In genomic region chr1:54805466-54805865, GRCh38 we compare ENCODE assay signal across 2 cellular contexts.
TF ChIP-seq lines count a peak whose summit lies in the region.

No MANE protein-coding gene starts in this region.

TF ChIP-seq in liver, 16 proteins besides CTCF, POLR2A, EP300 and RAD21:
- TF ChIP-seq GABPA (IDR thresholded peaks at IDR 0.05 in 1 of 2, conservative IDR thresholded peaks at IDR 0.05 in 1 of 2): no peak
- TF ChIP-seq EGR1 (IDR thresholded peaks at IDR 0.05; ENCODE audit: low read depth in 2 of 2): no peak
- no peak for TF ChIP-seq JUND (IDR thresholded peaks at IDR 0.05)
- TF ChIP-seq FOXA1 (IDR thresholded peaks at IDR 0.05): no peak
- no peak for TF ChIP-seq REST (IDR thresholded peaks at IDR 0.05)
- TF ChIP-seq HNF4G (IDR thresholded peaks at IDR 0.05): no peak
- no peak for TF ChIP-seq NR2F2 (IDR thresholded peaks at IDR 0.05)
- TF ChIP-seq ATF3 (IDR thresholded peaks at IDR 0.05): no peak
- TF ChIP-seq ZBTB33 (IDR thresholded peaks at IDR 0.05): no peak
- TF ChIP-seq RXRA (IDR thresholded peaks at IDR 0.05): no peak
- TF ChIP-seq HNF4A (conservative IDR thresholded peaks at IDR 0.05): no peak
- TF ChIP-seq FOXA2 (IDR thresholded peaks at IDR 0.05): no peak
- TF ChIP-seq MAX (IDR thresholded peaks at IDR 0.05): no peak
- no peak for TF ChIP-seq YY1 (IDR thresholded peaks at IDR 0.05)
- no peak for TF ChIP-seq SP1 (IDR thresholded peaks at IDR 0.05)

TF ChIP-seq in HepG2, 621 proteins besides CTCF, POLR2A, EP300 and RAD21:
- no peak for TF ChIP-seq CENPX (CRISPR knock-in tag; IDR thresholded peaks at IDR 0.05)
- TF ChIP-seq ZBTB10 (CRISPR knock-in tag; IDR thresholded peaks at IDR 0.05; ENCODE audit: borderline replicate concordance): no peak
- TF ChIP-seq MNT (IDR thresholded peaks at IDR 0.05): no peak
- no peak for TF ChIP-seq ZGPAT (CRISPR knock-in tag; IDR thresholded peaks at IDR 0.05)
- no peak for TF ChIP-seq PCBP2 (optimal IDR thresholded peaks at IDR 0.05; ENCODE audit: low read depth, low read length, poor library complexity, severe bottlenecking)
- no peak for TF ChIP-seq STAT5B (CRISPR knock-in tag; IDR thresholded peaks at IDR 0.05)
- no peak for TF ChIP-seq ADNP (CRISPR knock-in tag; IDR thresholded peaks at IDR 0.05)
- TF ChIP-seq ZFP90 (CRISPR knock-in tag; IDR thresholded peaks at IDR 0.05; ENCODE audit: borderline replicate concordance): no peak
- no peak for TF ChIP-seq FLYWCH1 (CRISPR knock-in tag; IDR thresholded peaks at IDR 0.05)
- TF ChIP-seq NCOA1 (CRISPR knock-in tag; IDR thresholded peaks at IDR 0.05): no peak
- no peak for TF ChIP-seq PRMT3 (CRISPR knock-in tag; IDR thresholded peaks at IDR 0.05; ENCODE audit: borderline replicate concordance, low read depth)
- no peak for TF ChIP-seq ZNF296 (CRISPR knock-in tag; conservative IDR thresholded peaks at IDR 0.05)
- TF ChIP-seq KLF12 (CRISPR knock-in tag; IDR thresholded peaks at IDR 0.05; ENCODE audit: borderline replicate concordance): no peak
- TF ChIP-seq ZFP36 (IDR thresholded peaks at IDR 0.05; ENCODE audit: borderline replicate concordance, low read depth, low read length, partially characterized antibody): no peak
- no peak for TF ChIP-seq ZNF33A (CRISPR knock-in tag; IDR thresholded peaks at IDR 0.05; ENCODE audit: borderline replicate concordance)
- no peak for TF ChIP-seq ATF3 (CRISPR knock-in tag; IDR thresholded peaks at IDR 0.05)
